Comparison of ENCODE assay signal across 1 cellular context in genomic region chr3:126300761-126301481, GRCh38.
TF ChIP-seq lines count a peak whose summit lies in the region.

No MANE protein-coding gene starts in this region.

TF ChIP-seq in K562, 482 proteins besides CTCF, POLR2A, EP300 and RAD21 (continued from another document):
- no peak for TF ChIP-seq ARID3B (CRISPR knock-in tag; IDR thresholded peaks at IDR 0.05; ENCODE audit: borderline replicate concordance)
- no peak for TF ChIP-seq ZNF592 (IDR thresholded peaks at IDR 0.05)
